In the genomic region with DNA sequence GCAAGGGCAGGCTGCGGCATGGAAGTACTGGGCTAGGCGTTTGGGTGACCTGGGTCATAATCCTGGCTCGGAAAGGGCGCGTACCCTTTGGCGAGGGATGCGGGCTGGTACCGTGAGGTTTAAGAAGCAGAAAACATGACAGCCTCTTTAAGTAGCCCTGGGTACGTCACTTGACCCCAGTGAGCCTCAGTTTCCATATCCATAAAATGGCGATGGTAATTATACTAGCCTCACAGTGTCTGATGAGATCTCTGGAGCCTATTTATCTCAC, we compare ENCODE assay signal across 9 cellular contexts. TPM values are rescaled to one million over a fixed set of nuclear protein-coding genes. Genes with fewer than 3 reads are reported as not detected.
A peak's percentile ranks its signal among the peaks of the same experiment; 100 is the strongest.
DNase-seq lines count a peak whose midpoint lies in the region; ATAC-seq and FAIRE-seq lines count a peak whose summit lies in the region.
"Had no signal": no experiment of that assay in that cellular context is flagged by ENCODE, and none has a peak within 500 bp of the region (broad histone marks: within the 10 kb centered on the region; RNA-seq: fewer than 3 reads in every experiment).

No MANE protein-coding gene starts in this region.

- H3K9me3 ChIP-seq in skeletal muscle tissue (ENCODE audit: control insufficient read depth in 3 of 3, low read length in 3 of 3), result no peaks in the 10 kb centered on the region

- H3K27ac ChIP-seq in skeletal muscle tissue (ENCODE audit: low read depth, low read length), result peak overlapping the region; percentile 99

- peak overlapping the region; percentile 81 for H3K4me3 ChIP-seq in H7 (ENCODE audit: insufficient read depth, low read depth, low read length)
- H3K4me3 ChIP-seq in skeletal muscle tissue (ENCODE audit: low read length in 3 of 3), result peak overlapping the region; percentile 89 to 96 (median 94)

- ATAC-seq in GM19395 (IDR thresholded peaks at IDR 0.05; ENCODE audit: unreplicated experiment), result no peak

- no peaks in the 10 kb centered on the region for H3K27me3 ChIP-seq in H7 (ENCODE audit: control insufficient read depth, insufficient read depth, low read length)
- H3K27me3 ChIP-seq in skeletal muscle tissue (ENCODE audit: control insufficient read depth in 3 of 3, insufficient read depth in 3 of 3, low read length in 3 of 3), result no peaks in the 10 kb centered on the region

- H3K4me1 ChIP-seq in skeletal muscle tissue (ENCODE audit: control insufficient read depth in 3 of 3, insufficient read depth in 3 of 3, low read length in 3 of 3), result peaks cover 47 to 60% (median 59%) of the 10 kb centered on the region in 3 donors

- H3K4me3 Mint-ChIP-seq in activated CD4-positive, alpha-beta T cell treated with anti-CD3 and anti-CD28 coated beads, Interleukin-2, amount 10 ng/mL, durations not matched to agents 24 days and 14 days, result peak overlapping the region; percentile 100

- H3K36me3 Mint-ChIP-seq in activated CD4-positive, alpha-beta T cell treated with anti-CD3 and anti-CD28 coated beads, Interleukin-2, amount 10 ng/mL, durations not matched to agents 24 days and 14 days (ENCODE audit: low read depth), result peaks cover 17% of the 10 kb centered on the region

- DNase-seq in H7 (no peak), germinal center (ENCODE audit: low spot score) (peak; percentile 21), urothelium cell line (ENCODE audit: low spot score) (no peak), NCI-H1105 (lab: John Stamatoyannopoulos, UW) (no peak)
- DNase-seq in activated CD4-positive, alpha-beta T cell treated with anti-CD3 and anti-CD28 coated beads, Interleukin-2, amount 10 ng/mL, durations not matched to agents 24 days and 14 days, result no peak
- no peak for DNase-seq in stimulated activated naive CD4-positive, alpha-beta T cell treated with Interleukin-2 at 50 U/mL for 16 hours (lab: John Stamatoyannopoulos, UW)

- H3K36me3 ChIP-seq in H7 (replicated peaks; ENCODE audit: control insufficient read depth, insufficient read depth, low read length), result peaks cover 2% of the 10 kb centered on the region
- peaks cover 0 to 13% (median 7%) of the 10 kb centered on the region in 3 donors for H3K36me3 ChIP-seq in skeletal muscle tissue (ENCODE audit: control insufficient read depth in 3 of 3, insufficient read depth in 3 of 3, low read length in 3 of 3)

- no peaks in the 10 kb centered on the region for H3K9me3 Mint-ChIP-seq in activated CD4-positive, alpha-beta T cell treated with anti-CD3 and anti-CD28 coated beads, Interleukin-2, amount 10 ng/mL, durations not matched to agents 24 days and 14 days

- intact Hi-C loops in activated CD4-positive, alpha-beta T cell treated with anti-CD3 and anti-CD28 coated beads, Interleukin-2, amount 10 ng/mL, durations not matched to agents 24 days and 14 days (cut with micrococcal nuclease), result loop anchor here (1.0 to 2.0 kb wide), 2 partner anchors 44 to 288 kb away; no protein-coding TSS in a partner anchor

- H3K27me3 Mint-ChIP-seq in activated CD4-positive, alpha-beta T cell treated with anti-CD3 and anti-CD28 coated beads, Interleukin-2, amount 10 ng/mL, durations not matched to agents 24 days and 14 days, result no peaks in the 10 kb centered on the region

- FAIRE-seq in urothelium cell line (lab: Jason Lieb, UNC), result no peak
- FAIRE-seq: islet of Langerhans had no signal

- peak overlapping the region; percentile 97 to 99 (median 97) for H3K9ac ChIP-seq in skeletal muscle tissue (ENCODE audit: low read depth in 1 of 3, low read length in 3 of 3)

- H3K4me1 Mint-ChIP-seq in activated CD4-positive, alpha-beta T cell treated with anti-CD3 and anti-CD28 coated beads, Interleukin-2, amount 10 ng/mL, durations not matched to agents 24 days and 14 days, result peaks cover 72% of the 10 kb centered on the region

- peak overlapping the region; percentile 100 for H3K27ac Mint-ChIP-seq in activated CD4-positive, alpha-beta T cell treated with anti-CD3 and anti-CD28 coated beads, Interleukin-2, amount 10 ng/mL, durations not matched to agents 24 days and 14 days

RNA-seq across cellular contexts. Expression of gene PIGV, which starts 0.7 kb away (rescaled TPM):
- total RNA-seq in H7 (2014; rRNA removed; shearing (Covaris generic)), result 28.3 TPM in 2 replicates
- 15.2 and 16.0 TPM in 2 replicates for total RNA-seq in activated CD4-positive, alpha-beta T cell treated with anti-CD3 and anti-CD28 coated beads, Interleukin-2, amount 10 ng/mL, durations not matched to agents 24 days and 14 days
- total RNA-seq in skeletal muscle tissue, result 5.2 TPM

RNA-seq across cellular contexts. Expression of gene ZDHHC18, which starts 38.0 kb away (rescaled TPM):
- 45.5 and 50.0 TPM in 2 replicates for total RNA-seq in H7 (2014; rRNA removed; shearing (Covaris generic))
- 75.9 and 77.3 TPM in 2 replicates for total RNA-seq in activated CD4-positive, alpha-beta T cell treated with anti-CD3 and anti-CD28 coated beads, Interleukin-2, amount 10 ng/mL, durations not matched to agents 24 days and 14 days
- total RNA-seq in skeletal muscle tissue, result 3.7 TPM
